Comparison of ENCODE assay signal across 8 cellular contexts in the genomic region with DNA sequence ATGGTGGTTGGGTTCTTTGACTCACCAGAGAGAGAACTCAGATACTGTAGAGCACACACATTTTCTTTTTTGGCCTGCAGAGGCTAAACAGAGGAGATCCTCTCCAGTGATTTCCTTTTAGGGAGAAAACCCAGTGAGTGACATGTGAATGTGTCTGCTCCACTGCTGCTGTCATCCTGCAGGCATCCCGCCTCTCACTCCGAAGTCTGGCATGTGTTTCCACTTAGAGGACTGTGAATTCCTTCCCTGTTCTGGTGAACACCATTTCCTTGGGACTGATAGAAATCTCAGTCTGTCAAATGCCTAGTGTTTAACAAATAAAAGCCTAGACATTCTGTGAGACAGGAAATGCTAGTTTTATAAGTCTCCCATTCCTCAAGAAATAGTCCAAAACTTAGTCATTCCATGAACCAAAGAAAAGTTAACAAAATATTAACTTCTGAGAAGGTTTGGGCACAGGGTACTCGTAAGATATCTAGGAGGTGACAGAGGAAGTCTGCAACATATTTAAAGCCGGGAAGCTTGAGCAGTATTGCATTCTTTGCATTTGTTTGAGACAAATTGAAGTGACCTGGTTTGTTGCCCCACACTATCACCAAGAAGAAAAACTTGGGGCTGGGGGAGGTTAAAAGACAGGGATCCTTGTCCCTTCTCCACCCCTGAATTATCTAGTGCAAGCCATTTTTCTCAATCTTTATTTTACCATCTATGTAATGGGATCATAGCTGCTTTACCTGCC.
DNase-seq lines count a peak whose midpoint lies in the region; ATAC-seq and TF ChIP-seq lines count a peak whose summit lies in the region.

No MANE protein-coding gene starts in this region.

- no peaks in the 10 kb centered on the region for H3K9me3 ChIP-seq in T-helper 17 cell (ENCODE audit: control insufficient read depth, low read length, poor library complexity, severe bottlenecking)
- H3K9me3 ChIP-seq in gastroesophageal sphincter, result no peaks in the 10 kb centered on the region

- no peak overlapping the region for H3K4me3 Mint-ChIP-seq in T-helper 17 cell

- H3K36me3 Mint-ChIP-seq in T-helper 17 cell (ENCODE audit: low read depth), result peaks cover 17% of the 10 kb centered on the region

- peak in 1 of 4 experiments; percentile 11 for TF ChIP-seq CTCF in gastroesophageal sphincter (IDR thresholded peaks at IDR 0.05)
- no peak for TF ChIP-seq CTCF in retinal pigment epithelial cell (conservative IDR thresholded peaks at IDR 0.05; ENCODE audit: low read depth, low read length)

- H3K27me3 Mint-ChIP-seq in T-helper 17 cell, result no peaks in the 10 kb centered on the region

- H3K4me3 ChIP-seq in gastroesophageal sphincter, result no peak overlapping the region
- H3K4me3 ChIP-seq in retinal pigment epithelial cell (ENCODE audit: low read length), result no peak overlapping the region

- H3K27ac Mint-ChIP-seq in T-helper 17 cell, result peak overlapping the region; percentile 19

- TF ChIP-seq POLR2A in gastroesophageal sphincter (IDR thresholded peaks at IDR 0.05), result no peak

- H3K27me3 ChIP-seq in gastroesophageal sphincter, result no peaks in the 10 kb centered on the region

- H3K4me1 Mint-ChIP-seq in T-helper 17 cell, result peaks cover 7% of the 10 kb centered on the region

- no peaks in the 10 kb centered on the region for H3K36me3 ChIP-seq in gastroesophageal sphincter

- H3K27ac ChIP-seq in gastroesophageal sphincter, result peak overlapping the region; percentile 83 to 98 (median 89)

- H3K4me1 ChIP-seq in gastroesophageal sphincter, result peaks cover 18 to 70% (median 26%) of the 10 kb centered on the region in 3 donors

- 14 to 20% methylated on average over 4 of the region's 4 CpGs for WGBS in gastroesophageal sphincter (ENCODE audit: low coverage in 1 of 2), 2 donors

- peak; percentile 100 for DNase-seq in EH (ENCODE audit: low read depth)
- DNase-seq in T-helper 17 cell, result no peak
- DNase-seq in retinal pigment epithelial cell (ENCODE audit: low read depth), result peak; percentile 72
- no peak for DNase-seq in germinal center (ENCODE audit: low spot score)
- no peak for DNase-seq in NCI-H524 treated with DMSO at 0.1 percent for 48 hours (lab: John Stamatoyannopoulos, UW)

- ATAC-seq in T-helper 17 cell (no peak), gastroesophageal sphincter (peak; percentile 83), HG03520 (IDR thresholded peaks at IDR 0.05; ENCODE audit: unreplicated experiment) (no peak), GM19467 (IDR thresholded peaks at IDR 0.05; ENCODE audit: unreplicated experiment) (no peak)

- TF ChIP-seq EP300 in gastroesophageal sphincter (IDR thresholded peaks at IDR 0.05), result no peak

Comparison
In these comparisons a context has a peak if more than half of its experiments do, and no peak if none do; other contexts are left out.
1. DNase-seq: peak in EH (single experiment) and retinal pigment epithelial cell (single experiment); none in T-helper 17 cell (0 of 3), germinal center (single experiment) and NCI-H524 treated with DMSO at 0.1 percent for 48 hours (single experiment).